ENCODE assay signal across 19 cellular contexts in genomic region chr4:119281374-119281773, GRCh38. TPM values are rescaled to one million over a fixed set of nuclear protein-coding genes. Genes with fewer than 3 reads are reported as not detected.
DNase-seq lines count a peak whose midpoint lies in the region; ATAC-seq lines count a peak whose summit lies in the region.
"Had no signal": no experiment of that assay in that cellular context is flagged by ENCODE, and none has a peak within 500 bp of the region (broad histone marks: within the 10 kb centered on the region; RNA-seq: fewer than 3 reads in every experiment).

No MANE protein-coding gene starts in this region.

- peak overlapping the region; percentile 14 for H3K27ac Mint-ChIP-seq in activated T-cell treated with anti-CD3 and anti-CD28 coated beads, Interleukin-2, amount 50 U/mL, for 72 hours
- H3K27ac Mint-ChIP-seq: CD14-positive monocyte, GM23338 had no signal

- peaks cover 0 to 3% of the 10 kb centered on the region in 2 donors for H3K36me3 Mint-ChIP-seq in activated T-cell treated with anti-CD3 and anti-CD28 coated beads, Interleukin-2, amount 50 U/mL, for 72 hours (ENCODE audit: insufficient read depth in 2 of 2)
- H3K36me3 Mint-ChIP-seq: CD14-positive monocyte had no signal

- no peak overlapping the region for H3K4me3 Mint-ChIP-seq in activated T-cell treated with anti-CD3 and anti-CD28 coated beads, Interleukin-2, amount 50 U/mL, for 72 hours
- H3K4me3 Mint-ChIP-seq: CD14-positive monocyte, GM23338 had no signal

- no peaks in the 10 kb centered on the region for H3K9me3 Mint-ChIP-seq in activated T-cell treated with anti-CD3 and anti-CD28 coated beads, Interleukin-2, amount 50 U/mL, for 72 hours
- H3K9me3 Mint-ChIP-seq: GM23338 had no signal

- peaks cover 13% of the 10 kb centered on the region for H3K4me1 Mint-ChIP-seq in activated T-cell treated with anti-CD3 and anti-CD28 coated beads, Interleukin-2, amount 50 U/mL, for 72 hours (ENCODE audit: low read depth)

- H3K27me3 Mint-ChIP-seq in activated T-cell treated with anti-CD3 and anti-CD28 coated beads, Interleukin-2, amount 50 U/mL, for 72 hours (ENCODE audit: low read depth): no peaks in the 10 kb centered on the region

- in situ Hi-C loops in KBM-7 (cut with MboI; ENCODE audit: low pct_unique_long_range_greater_than_20kb, low sequenced_read_pairs): no loop called here

- DNase-seq in activated T-cell treated with anti-CD3 and anti-CD28 coated beads, Interleukin-2, amount 50 U/mL, for 72 hours: no peak
- DNase-seq in activated T-cell treated with anti-CD3 and anti-CD28 coated beads, Interleukin-2, amount 50 U/mL, for 48 hours: no peak
- DNase-seq in dermis blood vessel endothelial cell (peak; percentile 94), glomerular endothelial cell (ENCODE audit: extremely low read depth, low read depth, low spot score) (peak; percentile 90), KBM-7 (no peak), foreskin melanocyte (no peak)
- DNase-seq: Calu3, DMS 273 treated with DMSO at 0.1 percent for 48 hours, DMS79, H7, IMR-90 had no signal

- ATAC-seq in activated T-cell treated with anti-CD3 and anti-CD28 coated beads, Interleukin-2, amount 50 U/mL, for 72 hours (replicated peaks in 1 of 2): no peak
- ATAC-seq in HG02763 (IDR thresholded peaks at IDR 0.05; ENCODE audit: unreplicated experiment) (no peak), GM21825 (IDR thresholded peaks at IDR 0.05; ENCODE audit: unreplicated experiment) (no peak)
- ATAC-seq: GM12878, GM23338 had no signal

RNA-seq across cellular contexts. Expression of gene FABP2, which starts 40.6 kb away (rescaled TPM):
- total RNA-seq in activated T-cell treated with anti-CD3 and anti-CD28 coated beads, Interleukin-2, amount 50 U/mL, for 72 hours: not detected
- not detected in 2 replicates for total RNA-seq in dermis blood vessel endothelial cell
- total RNA-seq in glomerular endothelial cell: not detected in 2 replicates
- total RNA-seq: A673, Calu3, G401, GM12878, GM23338, H7, HT-29, IMR-90 had no signal

Comparison
In these comparisons a context has a peak if more than half of its experiments do, and no peak if none do; other contexts are left out.
1. DNase-seq: peak in dermis blood vessel endothelial cell (single experiment) and glomerular endothelial cell (single experiment); none in activated T-cell treated with anti-CD3 and anti-CD28 coated beads, Interleukin-2, amount 50 U/mL, for 72 hours (0 of 2), activated T-cell treated with anti-CD3 and anti-CD28 coated beads, Interleukin-2, amount 50 U/mL, for 48 hours (0 of 2), KBM-7 (single experiment) and foreskin melanocyte (single experiment).